Comparison of ENCODE assay signal across 16 cellular contexts in the genomic region with DNA sequence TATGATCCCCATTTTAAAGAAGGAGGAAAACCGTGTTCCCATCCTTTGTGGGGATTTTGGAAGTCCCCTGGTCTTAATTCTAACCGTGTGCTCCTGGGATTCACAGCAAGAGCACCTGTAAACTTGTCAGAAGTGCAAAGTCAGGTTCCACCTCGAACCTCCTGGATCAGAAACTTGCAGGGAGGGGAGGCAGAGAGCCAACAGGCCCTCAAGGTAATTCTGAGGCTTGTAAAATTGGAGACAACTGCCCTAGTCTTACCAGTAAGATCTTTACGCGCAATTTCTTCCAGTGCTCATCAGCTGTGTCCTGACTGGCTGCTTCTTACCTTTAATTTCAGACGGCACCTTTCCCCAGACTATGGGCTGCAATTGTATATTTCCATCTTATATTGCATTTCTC.
DNase-seq lines count a peak whose midpoint lies in the region; ATAC-seq, FAIRE-seq and TF ChIP-seq lines count a peak whose summit lies in the region.
"Had no signal": no experiment of that assay in that cellular context is flagged by ENCODE, and none has a peak within 500 bp of the region (broad histone marks: within the 10 kb centered on the region; RNA-seq: fewer than 3 reads in every experiment).

No MANE protein-coding gene starts in this region.

- DNase-seq in GM23338 (ENCODE audit: low spot score) (no peak), ascending aorta (ENCODE audit: low spot score in 2 of 2) (no peak), keratinocyte (ENCODE audit: low read depth, low spot score) (no peak), thoracic aorta (ENCODE audit: low spot score) (no peak), NCI-H226 (no peak), NCI-H2107 treated with DMSO at 0.1 percent for 48 hours (lab: John Stamatoyannopoulos, UW; ENCODE audit: unreplicated experiment) (no peak), GF-D8 (lab: John Stamatoyannopoulos, UW) (no peak)
- no peak for DNase-seq in stimulated activated CD4-positive, alpha-beta T cell treated with anti-CD3 and anti-CD28 coated beads, Interleukin-1b, Interleukin-23, amount 100 ng/mL, for 48 hours
- DNase-seq: 8988T; AML-193; CD4-positive, CD25-positive, alpha-beta regulatory T cell; HFFc6 had no signal

- TF ChIP-seq CTCF in GM23338 (conservative IDR thresholded peaks at IDR 0.05; ENCODE audit: low read depth in 2 of 2) (no peak), ascending aorta (IDR thresholded peaks at IDR 0.05) (no peak), keratinocyte (optimal IDR thresholded peaks at IDR 0.05 in 1 of 3, IDR thresholded peaks at IDR 0.05 in 1 of 3, conservative IDR thresholded peaks at IDR 0.05 in 1 of 3; ENCODE audit: extremely low read depth in 1 of 3, insufficient read depth in 2 of 3, low read length in 3 of 3) (no peak), thoracic aorta (IDR thresholded peaks at IDR 0.05) (no peak)

- H3K36me3 ChIP-seq in GM23338 (ENCODE audit: insufficient read depth) (no peaks in the 10 kb centered on the region), ascending aorta (no peaks in the 10 kb centered on the region), keratinocyte (ENCODE audit: control insufficient read depth in 2 of 2, extremely low read depth in 1 of 2, insufficient read depth in 2 of 2, low read length in 2 of 2) (no peaks in the 10 kb centered on the region), thoracic aorta (no peaks in the 10 kb centered on the region)
- H3K36me3 ChIP-seq: BLaER1, HAP-1 had no signal

- H3K27me3 ChIP-seq in GM23338 (ENCODE audit: insufficient read depth) (no peaks in the 10 kb centered on the region), ascending aorta (no peaks in the 10 kb centered on the region), keratinocyte (ENCODE audit: control insufficient read depth, extremely low read depth, insufficient read depth, low read length) (no peaks in the 10 kb centered on the region), thoracic aorta (replicated peaks; ENCODE audit: insufficient read depth) (no peaks in the 10 kb centered on the region)
- H3K27me3 ChIP-seq: BLaER1 had no signal

- no peaks in the 10 kb centered on the region for H3K4me1 ChIP-seq in GM23338 (ENCODE audit: insufficient read depth)
- peaks cover 14 to 45% of the 10 kb centered on the region in 2 donors for H3K4me1 ChIP-seq in ascending aorta
- no peaks in the 10 kb centered on the region for H3K4me1 ChIP-seq in keratinocyte (ENCODE audit: control insufficient read depth, extremely low read depth, insufficient read depth, low read length)
- H3K4me1 ChIP-seq in thoracic aorta (ENCODE audit: control insufficient read depth in 1 of 2, low read depth in 2 of 2), result peaks cover 22 to 67% of the 10 kb centered on the region in 2 donors

- H3K9me3 Mint-ChIP-seq in GM23338, result no peaks in the 10 kb centered on the region
- H3K9me3 Mint-ChIP-seq: HFFc6 had no signal

- H2AFZ ChIP-seq in GM23338, result peak overlapping the region; percentile 80
- H2AFZ ChIP-seq in keratinocyte (ENCODE audit: control insufficient read depth, low read length), result no peak overlapping the region

- H3K79me2 ChIP-seq in GM23338 (replicated peaks; ENCODE audit: insufficient read depth), result no peaks in the 10 kb centered on the region
- H3K79me2 ChIP-seq in keratinocyte (ENCODE audit: control insufficient read depth, insufficient read depth, low read length), result no peaks in the 10 kb centered on the region

- no peaks in the 10 kb centered on the region for H3K9me2 ChIP-seq in GM23338 (ENCODE audit: insufficient read depth)

- intact Hi-C loops in ascending aorta (cut with DNase I), result loop anchor here (2.0 kb wide), 1 partner anchor 16 kb away; no protein-coding TSS in a partner anchor

- H4K20me1 ChIP-seq in GM23338 (replicated peaks; ENCODE audit: insufficient read depth) (no peaks in the 10 kb centered on the region), keratinocyte (ENCODE audit: control insufficient read depth, extremely low read depth, insufficient read depth, low read length) (no peaks in the 10 kb centered on the region)
- H4K20me1 ChIP-seq: BLaER1 had no signal

- dilution Hi-C loops in keratinocyte (cut with MboI; ENCODE audit: extremely low pct_ligation_motif_present, low sequenced_read_pairs), result no loop called here

- no peaks in the 10 kb centered on the region for H3K36me3 Mint-ChIP-seq in GM23338 (ENCODE audit: low read depth)
- H3K36me3 Mint-ChIP-seq: CD4-positive, CD25-positive, alpha-beta regulatory T cell had no signal

- FAIRE-seq in keratinocyte (lab: Jason Lieb, UNC), result peak; percentile 60
- FAIRE-seq: GM12891, H1 had no signal

- H3K4me1 Mint-ChIP-seq in GM23338, result peaks cover 9% of the 10 kb centered on the region
- H3K4me1 Mint-ChIP-seq: CD4-positive, CD25-positive, alpha-beta regulatory T cell had no signal

- no peaks in the 10 kb centered on the region for H3K9me3 ChIP-seq in ascending aorta
- H3K9me3 ChIP-seq in keratinocyte (ENCODE audit: control insufficient read depth, low read depth, low read length), result no peaks in the 10 kb centered on the region
- no peaks in the 10 kb centered on the region for H3K9me3 ChIP-seq in thoracic aorta
- H3K9me3 ChIP-seq: BLaER1, HAP-1 had no signal

- ATAC-seq in GM23338 (no peak), thoracic aorta (ENCODE audit: insufficient number of reproducible peaks, low FRiP score, low read depth) (no peak)

- no peak overlapping the region for H3K27ac Mint-ChIP-seq in GM23338
- H3K27ac Mint-ChIP-seq: CD4-positive, CD25-positive, alpha-beta regulatory T cell; HFFc6 had no signal

- H3K27ac ChIP-seq in GM23338 (ENCODE audit: low read depth) (no peak overlapping the region), ascending aorta (peak overlapping the region; percentile 85 to 90), keratinocyte (ENCODE audit: control insufficient read depth, insufficient read depth, low read length) (no peak overlapping the region), thoracic aorta (peak overlapping the region; percentile 78 to 87)
- H3K27ac ChIP-seq: BLaER1 had no signal

- H3K4me3 ChIP-seq in GM23338 (no peak overlapping the region), ascending aorta (no peak overlapping the region), keratinocyte (ENCODE audit: control insufficient read depth in 2 of 3, extremely low read depth in 1 of 3, insufficient read depth in 2 of 3, low read depth in 1 of 3, low read length in 3 of 3) (no peak overlapping the region), thoracic aorta (no peak overlapping the region)
- H3K4me3 ChIP-seq: BLaER1, HAP-1 had no signal

- H3K4me2 ChIP-seq in GM23338, result no peak overlapping the region
- no peak overlapping the region for H3K4me2 ChIP-seq in keratinocyte (ENCODE audit: control insufficient read depth, extremely low read depth, insufficient read depth, low read depth, low read length)
- H3K4me2 ChIP-seq: BLaER1 had no signal

- H3K4me3 Mint-ChIP-seq in GM23338, result no peak overlapping the region
- H3K4me3 Mint-ChIP-seq: CD4-positive, CD25-positive, alpha-beta regulatory T cell; HFFc6 had no signal

- H3K9ac ChIP-seq in keratinocyte (ENCODE audit: control insufficient read depth, extremely low read depth, insufficient read depth, low read length), result no peak overlapping the region
- H3K9ac ChIP-seq: BLaER1 had no signal

- H3K9me1 ChIP-seq in keratinocyte (ENCODE audit: control insufficient read depth, extremely low read depth, insufficient read depth, low read length), result no peaks in the 10 kb centered on the region

- no peaks in the 10 kb centered on the region for H3F3A ChIP-seq in GM23338 (replicated peaks; ENCODE audit: low read depth)

- H3K27me3 Mint-ChIP-seq in GM23338 (ENCODE audit: insufficient read depth, low read depth, poor library complexity), result peaks cover 6% of the 10 kb centered on the region

TF ChIP-seq in GM23338, 12 proteins besides CTCF, POLR2A, EP300 and RAD21 (continues in another document):
- TF ChIP-seq, protein P1, sequence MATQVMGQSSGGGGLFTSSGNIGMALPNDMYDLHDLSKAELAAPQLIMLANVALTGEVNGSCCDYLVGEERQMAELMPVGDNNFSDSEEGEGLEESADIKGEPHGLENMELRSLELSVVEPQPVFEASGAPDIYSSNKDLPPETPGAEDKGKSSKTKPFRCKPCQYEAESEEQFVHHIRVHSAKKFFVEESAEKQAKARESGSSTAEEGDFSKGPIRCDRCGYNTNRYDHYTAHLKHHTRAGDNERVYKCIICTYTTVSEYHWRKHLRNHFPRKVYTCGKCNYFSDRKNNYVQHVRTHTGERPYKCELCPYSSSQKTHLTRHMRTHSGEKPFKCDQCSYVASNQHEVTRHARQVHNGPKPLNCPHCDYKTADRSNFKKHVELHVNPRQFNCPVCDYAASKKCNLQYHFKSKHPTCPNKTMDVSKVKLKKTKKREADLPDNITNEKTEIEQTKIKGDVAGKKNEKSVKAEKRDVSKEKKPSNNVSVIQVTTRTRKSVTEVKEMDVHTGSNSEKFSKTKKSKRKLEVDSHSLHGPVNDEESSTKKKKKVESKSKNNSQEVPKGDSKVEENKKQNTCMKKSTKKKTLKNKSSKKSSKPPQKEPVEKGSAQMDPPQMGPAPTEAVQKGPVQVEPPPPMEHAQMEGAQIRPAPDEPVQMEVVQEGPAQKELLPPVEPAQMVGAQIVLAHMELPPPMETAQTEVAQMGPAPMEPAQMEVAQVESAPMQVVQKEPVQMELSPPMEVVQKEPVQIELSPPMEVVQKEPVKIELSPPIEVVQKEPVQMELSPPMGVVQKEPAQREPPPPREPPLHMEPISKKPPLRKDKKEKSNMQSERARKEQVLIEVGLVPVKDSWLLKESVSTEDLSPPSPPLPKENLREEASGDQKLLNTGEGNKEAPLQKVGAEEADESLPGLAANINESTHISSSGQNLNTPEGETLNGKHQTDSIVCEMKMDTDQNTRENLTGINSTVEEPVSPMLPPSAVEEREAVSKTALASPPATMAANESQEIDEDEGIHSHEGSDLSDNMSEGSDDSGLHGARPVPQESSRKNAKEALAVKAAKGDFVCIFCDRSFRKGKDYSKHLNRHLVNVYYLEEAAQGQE (IDR thresholded peaks at IDR 0.05; ENCODE audit: unreplicated experiment), result no peak
- TF ChIP-seq CREB1 (CRISPR knock-in tag; IDR thresholded peaks at IDR 0.05; ENCODE audit: low read depth) (no peak), EZH2 (IDR thresholded peaks at IDR 0.05; ENCODE audit: low read depth, unreplicated experiment) (no peak), ZNF114 (CRISPR knock-in tag; IDR thresholded peaks at IDR 0.05) (no peak), NANOG (IDR thresholded peaks at IDR 0.05; ENCODE audit: borderline replicate concordance) (no peak), STAT1 (IDR thresholded peaks at IDR 0.05; ENCODE audit: unreplicated experiment) (no peak), JUNB (IDR thresholded peaks at IDR 0.05; ENCODE audit: unreplicated experiment) (no peak)
- TF ChIP-seq, protein P2, sequence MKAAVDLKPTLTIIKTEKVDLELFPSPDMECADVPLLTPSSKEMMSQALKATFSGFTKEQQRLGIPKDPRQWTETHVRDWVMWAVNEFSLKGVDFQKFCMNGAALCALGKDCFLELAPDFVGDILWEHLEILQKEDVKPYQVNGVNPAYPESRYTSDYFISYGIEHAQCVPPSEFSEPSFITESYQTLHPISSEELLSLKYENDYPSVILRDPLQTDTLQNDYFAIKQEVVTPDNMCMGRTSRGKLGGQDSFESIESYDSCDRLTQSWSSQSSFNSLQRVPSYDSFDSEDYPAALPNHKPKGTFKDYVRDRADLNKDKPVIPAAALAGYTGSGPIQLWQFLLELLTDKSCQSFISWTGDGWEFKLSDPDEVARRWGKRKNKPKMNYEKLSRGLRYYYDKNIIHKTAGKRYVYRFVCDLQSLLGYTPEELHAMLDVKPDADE (IDR thresholded peaks at IDR 0.05), result no peak

Comparison
In these comparisons a context has a peak if more than half of its experiments do, and no peak if none do; other contexts are left out.
1. H3K27ac ChIP-seq: peak in ascending aorta (2 of 2) and thoracic aorta (2 of 2); none in GM23338 (single experiment) and keratinocyte (single experiment).